9 cellular contexts compared by ENCODE assay signal in the genomic region with DNA sequence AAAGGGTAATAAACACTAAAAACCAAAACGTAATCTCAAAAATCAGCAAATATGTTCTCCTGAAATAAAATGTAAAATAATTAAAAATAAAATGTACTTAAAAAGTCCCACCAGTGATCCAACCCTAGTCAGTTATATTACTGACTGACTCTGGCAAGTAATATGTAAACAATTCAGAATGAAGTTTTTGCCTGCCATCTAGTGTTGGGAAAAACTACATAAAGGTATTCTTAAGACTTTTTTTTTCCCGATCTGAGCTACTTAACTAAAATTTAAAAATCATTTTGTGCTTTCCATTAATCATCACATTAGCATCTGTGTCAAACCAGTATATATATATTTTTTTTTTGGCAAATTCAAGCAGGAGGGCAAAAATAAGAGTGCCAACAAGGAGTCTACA.
DNase-seq lines count a peak whose midpoint lies in the region; ATAC-seq, FAIRE-seq and TF ChIP-seq lines count a peak whose summit lies in the region.
"Had no signal": no experiment of that assay in that cellular context is flagged by ENCODE, and none has a peak within 500 bp of the region (broad histone marks: within the 10 kb centered on the region; RNA-seq: fewer than 3 reads in every experiment).

No MANE protein-coding gene starts in this region.

- H2AFZ ChIP-seq in MM.1S (ENCODE audit: low read length), result no peak overlapping the region

- H3K4me3 ChIP-seq in MM.1S (ENCODE audit: low read length) (no peak overlapping the region), brain microvascular endothelial cell (ENCODE audit: low read depth, low read length) (no peak overlapping the region)

- H3K27me3 ChIP-seq in MM.1S (replicated peaks; ENCODE audit: insufficient read depth, low read length) (no peaks in the 10 kb centered on the region), brain microvascular endothelial cell (replicated peaks) (no peaks in the 10 kb centered on the region)

- H4K20me1 ChIP-seq in MM.1S (ENCODE audit: insufficient read depth, low read length), result no peaks in the 10 kb centered on the region

- FAIRE-seq in urothelium cell line (lab: Jason Lieb, UNC), result no peak

- no peaks in the 10 kb centered on the region; the same call in 1 of the 2 replicates for H3K36me3 ChIP-seq in MM.1S (replicated peaks; ENCODE audit: insufficient read depth, low read length)
- peaks cover 7% of the 10 kb centered on the region for H3K36me3 ChIP-seq in brain microvascular endothelial cell (replicated peaks)

- no peaks in the 10 kb centered on the region for H3K9me3 ChIP-seq in MM.1S (replicated peaks; ENCODE audit: insufficient read depth, low read length)

- H3K4me2 ChIP-seq in MM.1S (ENCODE audit: low read depth, low read length), result no peak overlapping the region

- no peaks in the 10 kb centered on the region for H3K9me2 ChIP-seq in MM.1S (replicated peaks; ENCODE audit: insufficient read depth, low read length)

- H3K9ac ChIP-seq in MM.1S (ENCODE audit: low read length), result no peak overlapping the region

- no peaks in the 10 kb centered on the region for H3K4me1 ChIP-seq in MM.1S (ENCODE audit: low read length)

- H3K27ac ChIP-seq in MM.1S (ENCODE audit: low read length) (no peak overlapping the region), brain microvascular endothelial cell (no peak overlapping the region)

- DNase-seq in EH (ENCODE audit: low read depth), result peak; percentile 45
- DNase-seq in MM.1S, result peak; percentile 50
- DNase-seq in brain microvascular endothelial cell, result no peak
- DNase-seq in medulla oblongata (ENCODE audit: extremely low spot score), result peak; percentile 25
- DNase-seq in RPMI8226, result no peak
- no peak for DNase-seq in stimulated activated CD8-positive, alpha-beta memory T cell treated with anti-CD3 and anti-CD28 coated beads, Interleukin-4, amount 100 ng/mL, for 48 hours
- no peak for DNase-seq in urothelium cell line (ENCODE audit: low spot score)
- DNase-seq: effector memory CD4-positive, alpha-beta T cell had no signal

- ATAC-seq in GM21576 (IDR thresholded peaks at IDR 0.05; ENCODE audit: unreplicated experiment), result no peak

- no peaks in the 10 kb centered on the region for H3F3A ChIP-seq in MM.1S (ENCODE audit: insufficient read depth, low read length)

- no peaks in the 10 kb centered on the region for H3K79me2 ChIP-seq in MM.1S (ENCODE audit: low read length)

- TF ChIP-seq CTCF in MM.1S (IDR thresholded peaks at IDR 0.05; ENCODE audit: low read length) (peak; percentile 20; the same call in 1 of the 2 replicates), brain microvascular endothelial cell (IDR thresholded peaks at IDR 0.05; ENCODE audit: low read depth, low read length, missing control alignments) (peak; percentile 10)

- in situ Hi-C loops in brain microvascular endothelial cell (cut with HindIII; ENCODE audit: low pct_ligation_motif_present, low sequenced_read_pairs), result no loop called here

Comparison
In these comparisons a context has a peak if more than half of its experiments do, and no peak if none do; other contexts are left out.
1. DNase-seq: peak in EH (single experiment), MM.1S (single experiment) and medulla oblongata (single experiment); none in brain microvascular endothelial cell (single experiment), RPMI8226 (single experiment), stimulated activated CD8-positive, alpha-beta memory T cell treated with anti-CD3 and anti-CD28 coated beads, Interleukin-4, amount 100 ng/mL, for 48 hours (single experiment) and urothelium cell line (single experiment).